Comparison of ENCODE assay signal across 8 cellular contexts in the genomic region with DNA sequence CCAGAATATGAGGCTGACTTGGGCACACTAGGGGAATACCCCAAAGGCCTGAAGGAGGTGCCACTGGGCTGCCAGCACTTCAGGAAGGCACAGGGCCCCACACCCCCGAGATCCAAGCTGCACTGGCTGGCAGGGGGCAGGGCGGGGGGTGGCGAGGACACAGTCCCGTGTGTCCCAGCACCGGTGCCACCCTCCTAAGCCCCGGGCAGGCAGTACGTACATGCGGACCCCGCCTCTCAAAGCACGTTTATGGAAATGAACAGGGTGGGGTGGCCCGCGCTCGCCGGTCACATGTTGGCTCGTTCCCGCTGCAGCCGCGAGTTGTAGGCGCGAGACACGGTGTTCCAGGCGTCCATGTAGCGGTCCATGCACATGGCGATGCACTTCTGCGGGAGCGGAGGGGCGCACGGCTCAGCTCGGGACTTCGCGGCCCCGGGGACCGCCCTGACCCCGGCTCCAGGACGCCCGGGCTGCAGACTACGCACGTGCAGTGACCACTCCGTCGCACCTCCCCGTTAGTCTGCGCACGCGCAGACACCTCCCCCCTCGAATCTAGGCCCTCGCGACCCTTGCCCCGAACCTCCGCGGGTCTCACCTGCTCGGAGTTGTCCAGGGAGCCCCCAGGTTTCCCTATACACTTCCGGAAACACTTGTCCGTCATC. TPM values are rescaled to one million over a fixed set of nuclear protein-coding genes. Genes with fewer than 3 reads are reported as not detected.
A peak's percentile ranks its signal among the peaks of the same experiment; 100 is the strongest.
DNase-seq lines count a peak whose midpoint lies in the region; ATAC-seq, FAIRE-seq and TF ChIP-seq lines count a peak whose summit lies in the region.

No MANE protein-coding gene starts in this region.

- H3K27ac ChIP-seq in H1 (ENCODE audit: low read depth, low read length): peak overlapping the region; percentile 99
- peak overlapping the region; percentile 94 for H3K27ac ChIP-seq in subcutaneous abdominal adipose tissue (ENCODE audit: low read depth, low read length)

- H3K36me3 Mint-ChIP-seq in activated CD4-positive, alpha-beta T cell treated with anti-CD3 and anti-CD28 coated beads for 36 hours (ENCODE audit: low read depth): peaks cover 22% of the 10 kb centered on the region

- no peak for TF ChIP-seq EP300 in H1 (IDR thresholded peaks at IDR 0.05; ENCODE audit: borderline replicate concordance in 1 of 2, low read depth in 2 of 2, low read length in 2 of 2)

- peaks cover 5% of the 10 kb centered on the region for H3K4me1 Mint-ChIP-seq in activated CD4-positive, alpha-beta T cell treated with anti-CD3 and anti-CD28 coated beads for 36 hours

- H3K9me3 Mint-ChIP-seq in activated CD4-positive, alpha-beta T cell treated with anti-CD3 and anti-CD28 coated beads for 36 hours (ENCODE audit: low read depth): no peaks in the 10 kb centered on the region

- no peak overlapping the region for H2BK20ac ChIP-seq in H1 (ENCODE audit: low read length)

- H3K23me2 ChIP-seq in H1 (ENCODE audit: low read depth, low read length): peaks cover 13% of the 10 kb centered on the region; the same call in 1 of the 2 replicates

- H2BK120ac ChIP-seq in H1 (replicated peaks; ENCODE audit: low read depth, low read length): peak overlapping the region; percentile 33

- peak overlapping the region; percentile 99 for H3K4ac ChIP-seq in H1 (replicated peaks; ENCODE audit: insufficient read length, low read depth, low read length)

- H3K36me3 ChIP-seq in H1 (ENCODE audit: control insufficient read depth in 2 of 4, insufficient read depth in 4 of 4, low read length in 3 of 4): peaks cover 0 to 22% (median 12%) of the 10 kb centered on the region in 4 experiments; a peak in 6 of 8 replicates
- peaks cover 0 to 32% (median 16%) of the 10 kb centered on the region in 5 donors for H3K36me3 ChIP-seq in subcutaneous abdominal adipose tissue (ENCODE audit: control insufficient read depth in 5 of 5, insufficient read depth in 5 of 5, low read length in 5 of 5)

- peaks cover 13% of the 10 kb centered on the region for H3K79me1 ChIP-seq in H1 (ENCODE audit: low read depth, low read length)

- H2AFZ ChIP-seq in H1 (ENCODE audit: low read length): no peak overlapping the region

- TF ChIP-seq POLR2A in H1 (IDR thresholded peaks at IDR 0.05; ENCODE audit: control extremely low read depth in 1 of 2, low read depth in 2 of 2, low read length in 2 of 2): no peak; a peak in 1 of 3 replicates

- H3K56ac ChIP-seq in H1 (replicated peaks; ENCODE audit: insufficient read length, low read depth, low read length): peak overlapping the region; percentile 97

- CTCF ChIA-PET in activated CD4-positive, alpha-beta T cell treated with anti-CD3 and anti-CD28 coated beads for 36 hours (lab: Charles Lee): interaction anchor here (1.0 to 1.2 kb wide), 2 partner anchors 26 to 30 kb away, joined by 4 to 6 read pairs; a partner anchor contains a TSS
- CTCF ChIA-PET in H1 (lab: Charles Lee; ENCODE audit: partially characterized antibody): interaction anchor here (0.8 to 0.9 kb wide), 2 partner anchors 11 to 153 kb away, joined by 3 to 4 read pairs; no protein-coding TSS in a partner anchor

- peaks cover 10 to 17% of the 10 kb centered on the region in 2 experiments for H4K20me1 ChIP-seq in H1 (replicated peaks in 1 of 2; ENCODE audit: control insufficient read depth in 1 of 2, insufficient read depth in 2 of 2, low read length in 2 of 2)

- no peaks in the 10 kb centered on the region for H3K27me3 Mint-ChIP-seq in activated CD4-positive, alpha-beta T cell treated with anti-CD3 and anti-CD28 coated beads for 36 hours

- 2% methylated on average over 42 of the region's 53 CpGs; no CpG with 5 or more reads in 1 of the 2 experiments for WGBS in H1 (ENCODE audit: extremely low coverage in 1 of 2, insufficient coverage in 1 of 2, insufficient read length in 1 of 2, insufficient replicate concordance in 2 of 2, low coverage in 1 of 2, low lambda C conversion rate in 2 of 2, missing lambda C conversion rate in 1 of 2), 2 experiments

- peak overlapping the region; percentile 98 for H2AK5ac ChIP-seq in H1 (ENCODE audit: low read depth, low read length)

- peak; percentile 61 for DNase-seq in COLO829 (ENCODE audit: low spot score)
- DNase-seq in KBM-7: peak; percentile 37
- peak; percentile 67 for DNase-seq in activated CD4-positive, alpha-beta T cell treated with anti-CD3 and anti-CD28 coated beads for 36 hours
- peak in 1 of 2 experiments; percentile 79 for DNase-seq in H1 (ENCODE audit: low read depth in 1 of 2, low spot score in 2 of 2)

- peaks cover 2 to 16% of the 10 kb centered on the region in 2 experiments; a peak in 3 of 4 replicates for H3K79me2 ChIP-seq in H1 (ENCODE audit: control insufficient read depth in 1 of 2, insufficient read depth in 2 of 2, low read length in 2 of 2)

- H2BK5ac ChIP-seq in H1 (ENCODE audit: low read depth, low read length): peak overlapping the region; percentile 100

- peak overlapping the region; percentile 97 for H3K18ac ChIP-seq in H1 (ENCODE audit: extremely low read depth, low read length)

- H4K8ac ChIP-seq in H1 (ENCODE audit: extremely low read depth, insufficient read depth, low read length): peak overlapping the region; percentile 99

- H3K9ac ChIP-seq in H1 (replicated peaks in 1 of 4; ENCODE audit: extremely low read depth in 1 of 4, low read depth in 3 of 4, low read length in 3 of 4): peak overlapping the region; percentile 86 to 99 (median 92)
- H3K9ac ChIP-seq in subcutaneous abdominal adipose tissue (ENCODE audit: low read length in 5 of 5): peak overlapping the region in 4 of 5 donors; percentile 83 to 95 (median 88)

- ATAC-seq in GM21360 (IDR thresholded peaks at IDR 0.05; ENCODE audit: unreplicated experiment): peak; percentile 15
- peak; percentile 36 for ATAC-seq in activated CD4-positive, alpha-beta T cell treated with anti-CD3 and anti-CD28 coated beads for 36 hours
- no peak for ATAC-seq in GM21786 (IDR thresholded peaks at IDR 0.05; ENCODE audit: unreplicated experiment)

- H3K4me1 ChIP-seq in H1 (replicated peaks in 1 of 4; ENCODE audit: control insufficient read depth in 3 of 4, insufficient read depth in 4 of 4, low read length in 3 of 4) (peaks cover 0 to 18% (median 13%) of the 10 kb centered on the region in 4 experiments; a peak in 5 of 7 replicates), mononuclear cell (ENCODE audit: insufficient read depth, low read length) (peaks cover 21% of the 10 kb centered on the region), subcutaneous abdominal adipose tissue (ENCODE audit: control insufficient read depth in 5 of 5, insufficient read depth in 5 of 5, low read length in 5 of 5) (peaks cover 5 to 33% (median 32%) of the 10 kb centered on the region in 5 donors)

- H4K91ac ChIP-seq in H1 (replicated peaks; ENCODE audit: insufficient read length, low read length): peak overlapping the region; percentile 98

- peak overlapping the region; percentile 96 for H3K27ac Mint-ChIP-seq in activated CD4-positive, alpha-beta T cell treated with anti-CD3 and anti-CD28 coated beads for 36 hours

- no peaks in the 10 kb centered on the region for H3K9me3 ChIP-seq in H1 (ENCODE audit: insufficient read depth in 2 of 2, low read depth in 1 of 2, low read length in 1 of 2)
- H3K9me3 ChIP-seq in mononuclear cell (ENCODE audit: low read depth, low read length): no peaks in the 10 kb centered on the region
- H3K9me3 ChIP-seq in subcutaneous abdominal adipose tissue (ENCODE audit: control insufficient read depth in 5 of 5, low read length in 5 of 5): no peaks in the 10 kb centered on the region

- H4K5ac ChIP-seq in H1 (ENCODE audit: insufficient read length, low read depth, low read length): peak overlapping the region; percentile 96

- TF ChIP-seq CTCF in H1 (IDR thresholded peaks at IDR 0.05; ENCODE audit: control extremely low read depth in 1 of 3, insufficient read depth in 1 of 3, low read depth in 1 of 3, low read length in 3 of 3): peak; percentile 6 to 14 (median 11); a peak in 3 of 4 replicates

- peak overlapping the region; percentile 87 for H2BK12ac ChIP-seq in H1 (ENCODE audit: low read depth, low read length)

- peak overlapping the region; percentile 84 to 94 for H3K4me2 ChIP-seq in H1 (ENCODE audit: insufficient read depth in 1 of 2, low read depth in 2 of 2, low read length in 2 of 2)

- H3K14ac ChIP-seq in H1 (ENCODE audit: insufficient read length): no peak overlapping the region

- H3K4me3 ChIP-seq in H1 (ENCODE audit: extremely low read depth in 1 of 4, insufficient read depth in 2 of 4, low read depth in 3 of 4, low read length in 4 of 4) (peak overlapping the region; percentile 77 to 93 (median 87)), mononuclear cell (ENCODE audit: low read length) (peak overlapping the region; percentile 63), subcutaneous abdominal adipose tissue (ENCODE audit: low read depth in 1 of 5, low read length in 5 of 5) (peak overlapping the region; percentile 39 to 88 (median 85))

- H3K23ac ChIP-seq in H1 (ENCODE audit: insufficient read length): no peak overlapping the region

- intact Hi-C loops in activated CD4-positive, alpha-beta T cell treated with anti-CD3 and anti-CD28 coated beads for 36 hours (cut with DNase I, micrococcal nuclease): loop anchor here in 1 of 2 experiments (1.0 kb wide), 12 partner anchors 30 to 773 kb away; a partner anchor contains a TSS

- no peak overlapping the region for H2BK15ac ChIP-seq in H1 (ENCODE audit: low read length)

- H3K27me3 ChIP-seq in H1 (replicated peaks in 1 of 4; ENCODE audit: control insufficient read depth in 3 of 4, extremely low read depth in 1 of 4, insufficient read depth in 3 of 4, low read length in 3 of 4) (no peaks in the 10 kb centered on the region), mononuclear cell (ENCODE audit: insufficient read depth, low read length) (no peaks in the 10 kb centered on the region), subcutaneous abdominal adipose tissue (ENCODE audit: control insufficient read depth in 5 of 5, insufficient read depth in 4 of 5, low read length in 5 of 5) (no peaks in the 10 kb centered on the region)

- peak overlapping the region; percentile 86 for H3K4me3 Mint-ChIP-seq in activated CD4-positive, alpha-beta T cell treated with anti-CD3 and anti-CD28 coated beads for 36 hours

- no peak for FAIRE-seq in H1 (lab: Jason Lieb, UNC)

- in situ Hi-C loops in KBM-7 (cut with MboI; ENCODE audit: low pct_unique_long_range_greater_than_20kb, low sequenced_read_pairs): no loop called here

- no peak for TF ChIP-seq RAD21 in H1 (IDR thresholded peaks at IDR 0.05 in 1 of 2, conservative IDR thresholded peaks at IDR 0.05 in 1 of 2; ENCODE audit: low read depth in 2 of 2, low read length in 2 of 2)

- POLR2A ChIA-PET in activated CD4-positive, alpha-beta T cell treated with anti-CD3 and anti-CD28 coated beads for 36 hours (lab: Charles Lee): interaction anchor here (0.6 to 1.9 kb wide), 3 partner anchors 13 to 983 kb away, joined by 3 to 8 read pairs (median 3); a partner anchor contains a TSS
- POLR2A ChIA-PET in H1 (lab: Charles Lee; ENCODE audit: partially characterized antibody): interaction anchor here (0.7 to 8.2 kb wide), 23 partner anchors 10 to 377 kb away, joined by 3 to 84 read pairs (median 5); a partner anchor contains a TSS

RNA-seq across cellular contexts. Expression of a gene that starts 0.6 kb away (rescaled TPM):
- 100 to 1,000 TPM in 1 of 2 experiments, 10 to 100 TPM in 1; 70.7 to 104 TPM for total RNA-seq in activated CD4-positive, alpha-beta T cell treated with anti-CD3 and anti-CD28 coated beads for 36 hours
- total RNA-seq in H1 (2021; fragmentation: NEBNext Ultra II Directional; extraction: Animal tissue kit (Norgen Biotek cat#: 25700)): 275 and 277 TPM in 2 replicates
- polyA plus RNA-seq in H1 (2011; rRNA removed): 270 and 410 TPM in 2 replicates
- polyA plus RNA-seq in H1 (2011; cell fraction: cytosol; rRNA removed): 254 TPM
- polyA plus RNA-seq in H1 (2011; cell fraction: nucleus; rRNA removed): 186 TPM
- 148 to 224 TPM (median 214 TPM) in 4 replicates for polyA plus RNA-seq in H1 (2012, experiment 1 of 2)
- polyA plus RNA-seq in H1 (2012, experiment 2 of 2): 148 TPM
- polyA plus RNA-seq in H1 (2013, experiment 1 of 2): 160 TPM
- 179 TPM for polyA plus RNA-seq in H1 (2013, experiment 2 of 2)
- 17.5 and 28.6 TPM in 2 replicates for polyA minus RNA-seq in H1 (2011; rRNA and poly(A)+ RNA removed)
- 87.3 TPM for polyA minus RNA-seq in H1 (2011; cell fraction: cytosol; rRNA and poly(A)+ RNA removed)
- 60.6 TPM for polyA minus RNA-seq in H1 (2011; cell fraction: nucleus; rRNA and poly(A)+ RNA removed)
- total RNA-seq in mononuclear cell: 5.8 TPM

RNA-seq across cellular contexts. Expression of a gene that starts 30.0 kb away (rescaled TPM):
- total RNA-seq in activated CD4-positive, alpha-beta T cell treated with anti-CD3 and anti-CD28 coated beads for 36 hours: 10 to 100 TPM; 91.0 to 93.9 TPM
- 177 and 179 TPM in 2 replicates for total RNA-seq in H1 (2021; fragmentation: NEBNext Ultra II Directional; extraction: Animal tissue kit (Norgen Biotek cat#: 25700))
- 287 and 360 TPM in 2 replicates for polyA plus RNA-seq in H1 (2011; rRNA removed)
- 196 TPM for polyA plus RNA-seq in H1 (2011; cell fraction: cytosol; rRNA removed)
- 187 TPM for polyA plus RNA-seq in H1 (2011; cell fraction: nucleus; rRNA removed)
- polyA plus RNA-seq in H1 (2012, experiment 1 of 2): 154 to 165 TPM (median 162 TPM) in 4 replicates
- polyA plus RNA-seq in H1 (2012, experiment 2 of 2): 174 TPM
- polyA plus RNA-seq in H1 (2013, experiment 1 of 2): 97.9 TPM
- polyA plus RNA-seq in H1 (2013, experiment 2 of 2): 98.3 TPM
- 105 and 122 TPM in 2 replicates for polyA minus RNA-seq in H1 (2011; rRNA and poly(A)+ RNA removed)
- 69.9 TPM for polyA minus RNA-seq in H1 (2011; cell fraction: cytosol; rRNA and poly(A)+ RNA removed)
- 36.0 TPM for polyA minus RNA-seq in H1 (2011; cell fraction: nucleus; rRNA and poly(A)+ RNA removed)
- 6.7 TPM for total RNA-seq in mononuclear cell

RNA-seq across cellular contexts. Expression of a gene that starts 49.1 kb away (rescaled TPM):
- 10 to 100 TPM; 57.7 to 71.2 TPM for total RNA-seq in activated CD4-positive, alpha-beta T cell treated with anti-CD3 and anti-CD28 coated beads for 36 hours
- 11.0 and 11.4 TPM in 2 replicates for total RNA-seq in H1 (2021; fragmentation: NEBNext Ultra II Directional; extraction: Animal tissue kit (Norgen Biotek cat#: 25700))
- 7.4 and 12.1 TPM in 2 replicates for polyA plus RNA-seq in H1 (2011; rRNA removed)
- 12.6 TPM for polyA plus RNA-seq in H1 (2011; cell fraction: cytosol; rRNA removed)
- polyA plus RNA-seq in H1 (2011; cell fraction: nucleus; rRNA removed): 18.4 TPM
- polyA plus RNA-seq in H1 (2012, experiment 1 of 2): 4.8 to 6.5 TPM (median 5.8 TPM) in 4 replicates
- 5.3 TPM for polyA plus RNA-seq in H1 (2012, experiment 2 of 2)
- polyA plus RNA-seq in H1 (2013, experiment 1 of 2): 7.8 TPM
- 8.5 TPM for polyA plus RNA-seq in H1 (2013, experiment 2 of 2)
- polyA minus RNA-seq in H1 (2011; rRNA and poly(A)+ RNA removed): 7.5 and 8.3 TPM in 2 replicates
- polyA minus RNA-seq in H1 (2011; cell fraction: cytosol; rRNA and poly(A)+ RNA removed): 13.9 TPM
- 47.7 TPM for polyA minus RNA-seq in H1 (2011; cell fraction: nucleus; rRNA and poly(A)+ RNA removed)
- 528 TPM for total RNA-seq in mononuclear cell

Comparison
In these comparisons a context has a peak if more than half of its experiments do, and no peak if none do; other contexts are left out.
1. RNA of a gene that starts 0.6 kb away (total RNA-seq): 275 to 277 TPM in H1 and 70.7 to 104 TPM in activated CD4-positive, alpha-beta T cell treated with anti-CD3 and anti-CD28 coated beads for 36 hours; 5.8 TPM in mononuclear cell (single experiment); every median in the first group is over 10 times any median in the second.
2. RNA of a gene that starts 30.0 kb away (total RNA-seq): 177 to 179 TPM in H1 and 91.0 to 93.9 TPM in activated CD4-positive, alpha-beta T cell treated with anti-CD3 and anti-CD28 coated beads for 36 hours; 6.7 TPM in mononuclear cell (single experiment); every median in the first group is over 10 times any median in the second.
3. Peak in every context shown above with its lines, with median percentiles within 50 percentile points of each other: H3K4me3 ChIP-seq.